1 cellular context compared by ENCODE assay signal in genomic region chr7:33062782-33063443, GRCh38.
TF ChIP-seq lines count a peak whose summit lies in the region.

No MANE protein-coding gene starts in this region.

TF ChIP-seq in K562, 482 proteins besides CTCF, POLR2A, EP300 and RAD21 (continued from another document and continues in another):
- TF ChIP-seq ZBTB11 (CRISPR knock-in tag; IDR thresholded peaks at IDR 0.05): no peak
- peak in 1 of 2 experiments; percentile 68; a peak in 1 of 4 replicates for TF ChIP-seq CSDE1 (IDR thresholded peaks at IDR 0.05)
- TF ChIP-seq ZBTB40 (IDR thresholded peaks at IDR 0.05): peak; percentile 47; the same call in 1 of the 2 replicates
- no peak for TF ChIP-seq ZBTB40 (CRISPR knock-in tag; IDR thresholded peaks at IDR 0.05)
- TF ChIP-seq RFX1 (IDR thresholded peaks at IDR 0.05): peak; percentile 68
- no peak for TF ChIP-seq SNRNP70 (optimal IDR thresholded peaks at IDR 0.05; ENCODE audit: low read depth, low read length)
- TF ChIP-seq GMEB1 (CRISPR knock-in tag; IDR thresholded peaks at IDR 0.05): peak; percentile 52; the same call in 1 of the 2 replicates
- peak; percentile 10 to 67; a peak in 1 of 4 replicates for TF ChIP-seq SIN3A (IDR thresholded peaks at IDR 0.05; ENCODE audit: borderline replicate concordance in 2 of 2, control insufficient read depth in 1 of 2, low read depth in 2 of 2, low read length in 2 of 2)
- TF ChIP-seq SMAD3 (CRISPR knock-in tag; conservative IDR thresholded peaks at IDR 0.05): no peak
- TF ChIP-seq NR2C2 (CRISPR knock-in tag; IDR thresholded peaks at IDR 0.05): no peak
- TF ChIP-seq NR2C2 (tag; IDR thresholded peaks at IDR 0.05): peak; percentile 65; the same call in 1 of the 2 replicates
- no peak for TF ChIP-seq DEAF1 (CRISPR knock-in tag; IDR thresholded peaks at IDR 0.05)
- TF ChIP-seq TCFL5 (CRISPR knock-in tag; conservative IDR thresholded peaks at IDR 0.05): no peak
- no peak; the same call in 1 of the 2 replicates for TF ChIP-seq CREM (IDR thresholded peaks at IDR 0.05; ENCODE audit: low read depth)
- TF ChIP-seq MLLT1 (IDR thresholded peaks at IDR 0.05): no peak
- TF ChIP-seq E2F5 (CRISPR knock-in tag; IDR thresholded peaks at IDR 0.05): no peak
- TF ChIP-seq HINFP (tag; conservative IDR thresholded peaks at IDR 0.05; ENCODE audit: low read depth): no peak
- 0 out of 2 replicates have a peak, but pooled peaks have one; percentile 42 for TF ChIP-seq HBP1 (CRISPR knock-in tag; IDR thresholded peaks at IDR 0.05)
- TF ChIP-seq ZNF354B (CRISPR knock-in tag; IDR thresholded peaks at IDR 0.05): no peak
- TF ChIP-seq POLR2AphosphoS5 (IDR thresholded peaks at IDR 0.05; ENCODE audit: control insufficient read depth, insufficient read depth, low read depth, low read length): peak; percentile 41; the same call in 1 of the 2 replicates
- TF ChIP-seq MCM3 (IDR thresholded peaks at IDR 0.05): no peak
- peak in 1 of 2 experiments; percentile 45; a peak in 2 of 4 replicates for TF ChIP-seq MNT (conservative IDR thresholded peaks at IDR 0.05)
- peak; percentile 59 to 63; a peak in 3 of 4 replicates for TF ChIP-seq SIX5 (IDR thresholded peaks at IDR 0.05; ENCODE audit: borderline replicate concordance in 1 of 2, insufficient read depth in 1 of 2, low read depth in 1 of 2, low read length in 2 of 2)
- no peak for TF ChIP-seq RNF2 (IDR thresholded peaks at IDR 0.05)
- TF ChIP-seq YY1 (IDR thresholded peaks at IDR 0.05; ENCODE audit: borderline replicate concordance in 1 of 3, control insufficient read depth in 1 of 3, extremely low read depth in 1 of 3, insufficient read depth in 3 of 3, insufficient read length in 1 of 3, insufficient replicate concordance in 2 of 3, low read depth in 1 of 3, low read length in 2 of 3): peak in 2 of 3 experiments; percentile 67 to 83
- peak; percentile 81 for TF ChIP-seq KDM5B (IDR thresholded peaks at IDR 0.05; ENCODE audit: insufficient replicate concordance, low read depth, low read length)
- TF ChIP-seq TOE1 (IDR thresholded peaks at IDR 0.05; ENCODE audit: borderline replicate concordance): peak; percentile 61; the same call in 1 of the 2 replicates
- TF ChIP-seq TOE1 (CRISPR knock-in tag; IDR thresholded peaks at IDR 0.05; ENCODE audit: borderline replicate concordance, low read depth): no peak
- TF ChIP-seq PRPF4 (IDR thresholded peaks at IDR 0.05; ENCODE audit: insufficient read depth, low read depth, low read length, poor library complexity, severe bottlenecking): no peak
- TF ChIP-seq MYC (IDR thresholded peaks at IDR 0.05; ENCODE audit: low read depth, low read length): no peak
- no peak for TF ChIP-seq MYC (CRISPR knock-in tag; IDR thresholded peaks at IDR 0.05; ENCODE audit: borderline replicate concordance, low read depth)
